In genomic region chr4:140359571-140360427, GRCh38 we compare ENCODE assay signal across 9 cellular contexts. TPM values are rescaled to one million over a fixed set of nuclear protein-coding genes. Genes with fewer than 3 reads are reported as not detected.
DNase-seq lines count a peak whose midpoint lies in the region; ATAC-seq and TF ChIP-seq lines count a peak whose summit lies in the region.
"Had no signal": no experiment of that assay in that cellular context is flagged by ENCODE, and none has a peak within 500 bp of the region (broad histone marks: within the 10 kb centered on the region; RNA-seq: fewer than 3 reads in every experiment).

No MANE protein-coding gene starts in this region.

- H3K27me3 ChIP-seq in GM23338 (ENCODE audit: insufficient read depth) (no peaks in the 10 kb centered on the region), Peyer's patch (no peaks in the 10 kb centered on the region), neutrophil (no peaks in the 10 kb centered on the region), testis (no peaks in the 10 kb centered on the region)

- no peaks in the 10 kb centered on the region for H3K79me2 ChIP-seq in GM23338 (replicated peaks; ENCODE audit: insufficient read depth)

- TF ChIP-seq POLR2A in Peyer's patch (IDR thresholded peaks at IDR 0.05) (no peak), testis (IDR thresholded peaks at IDR 0.05) (no peak)

- no peak overlapping the region for H3K4me3 Mint-ChIP-seq in GM23338
- no peak overlapping the region for H3K4me3 Mint-ChIP-seq in activated T-cell treated with anti-CD3 and anti-CD28 coated beads, Interleukin-2, amount 50 U/mL, for 72 hours

- H4K20me1 ChIP-seq in GM23338 (replicated peaks; ENCODE audit: insufficient read depth): no peaks in the 10 kb centered on the region

- H3K27me3 Mint-ChIP-seq in GM23338 (ENCODE audit: insufficient read depth, low read depth, poor library complexity): no peaks in the 10 kb centered on the region
- peaks cover 9% of the 10 kb centered on the region for H3K27me3 Mint-ChIP-seq in activated T-cell treated with anti-CD3 and anti-CD28 coated beads, Interleukin-2, amount 50 U/mL, for 72 hours (ENCODE audit: low read depth)

- no peak overlapping the region for H3K4me2 ChIP-seq in GM23338

- intact Hi-C loops in testis (cut with DNase I; ENCODE audit: low total_unique reads): loop anchor here (10.0 kb wide), 1 partner anchor 495 kb away; no protein-coding TSS in a partner anchor

- no peaks in the 10 kb centered on the region for H3K9me2 ChIP-seq in GM23338 (ENCODE audit: insufficient read depth)

- no peaks in the 10 kb centered on the region for H3K9me3 Mint-ChIP-seq in GM23338
- no peaks in the 10 kb centered on the region for H3K9me3 Mint-ChIP-seq in activated T-cell treated with anti-CD3 and anti-CD28 coated beads, Interleukin-2, amount 50 U/mL, for 72 hours

- 35 to 48% methylated on average over 7 of the region's 7 CpGs for WGBS in testis, 2 donors

- no peak overlapping the region for H3K27ac Mint-ChIP-seq in GM23338
- H3K27ac Mint-ChIP-seq in activated T-cell treated with anti-CD3 and anti-CD28 coated beads, Interleukin-2, amount 50 U/mL, for 72 hours: no peak overlapping the region

- no peaks in the 10 kb centered on the region for H3K4me1 ChIP-seq in GM23338 (ENCODE audit: insufficient read depth)
- H3K4me1 ChIP-seq in Peyer's patch: peaks cover 0 to 3% (median 0%) of the 10 kb centered on the region in 4 donors
- no peaks in the 10 kb centered on the region for H3K4me1 ChIP-seq in neutrophil (ENCODE audit: control insufficient read depth in 1 of 2, insufficient read depth in 1 of 2, low read depth in 1 of 2, low read length in 1 of 2)
- no peaks in the 10 kb centered on the region for H3K4me1 ChIP-seq in testis

- H2AFZ ChIP-seq in GM23338: no peak overlapping the region; the same call in 1 of the 2 replicates

- peak; percentile 99 for ATAC-seq in GM23338
- ATAC-seq in activated T-cell treated with anti-CD3 and anti-CD28 coated beads, Interleukin-2, amount 50 U/mL, for 72 hours (replicated peaks in 1 of 2): peak; percentile 91 to 93

- H3F3A ChIP-seq in GM23338 (replicated peaks; ENCODE audit: low read depth): no peaks in the 10 kb centered on the region

- no peak overlapping the region for H3K27ac ChIP-seq in GM23338 (ENCODE audit: low read depth)
- H3K27ac ChIP-seq in Peyer's patch: no peak overlapping the region
- H3K27ac ChIP-seq in neutrophil: no peak overlapping the region
- H3K27ac ChIP-seq in testis: no peak overlapping the region
- H3K27ac ChIP-seq: skin epidermis had no signal

- no peaks in the 10 kb centered on the region for H3K9me3 ChIP-seq in Peyer's patch
- H3K9me3 ChIP-seq in neutrophil: no peaks in the 10 kb centered on the region
- no peaks in the 10 kb centered on the region for H3K9me3 ChIP-seq in testis

- H3K4me3 ChIP-seq in GM23338: no peak overlapping the region
- no peak overlapping the region for H3K4me3 ChIP-seq in Peyer's patch
- H3K4me3 ChIP-seq in fibroblast of pulmonary artery (replicated peaks; ENCODE audit: low read depth, low read length): no peak overlapping the region
- H3K4me3 ChIP-seq in neutrophil (ENCODE audit: low read depth in 1 of 2, low read length in 1 of 2): no peak overlapping the region
- no peak overlapping the region for H3K4me3 ChIP-seq in testis
- H3K4me3 ChIP-seq: skin epidermis had no signal

- no peaks in the 10 kb centered on the region for H3K36me3 ChIP-seq in GM23338 (ENCODE audit: insufficient read depth)
- H3K36me3 ChIP-seq in Peyer's patch: no peaks in the 10 kb centered on the region
- H3K36me3 ChIP-seq in neutrophil: no peaks in the 10 kb centered on the region
- H3K36me3 ChIP-seq in testis (ENCODE audit: low read depth, missing control alignments): no peaks in the 10 kb centered on the region

- in situ Hi-C loops in G401 (cut with HindIII; ENCODE audit: low sequenced_read_pairs): no loop called here

- DNase-seq in G401 (ENCODE audit: low spot score): peak; percentile 82
- peak; percentile 97 for DNase-seq in GM23338 (ENCODE audit: low spot score)
- peak; percentile 78 to 85 for DNase-seq in Kasumi-1 (lab: John Stamatoyannopoulos, UW)
- DNase-seq in Peyer's patch: peak; percentile 57 to 93 (median 75)
- DNase-seq in activated T-cell treated with anti-CD3 and anti-CD28 coated beads, Interleukin-2, amount 50 U/mL, for 72 hours: peak; percentile 81 to 82
- DNase-seq in fibroblast of pulmonary artery (ENCODE audit: low read depth): peak; percentile 89
- peak; percentile 93 for DNase-seq in testis

- no peaks in the 10 kb centered on the region for H3K4me1 Mint-ChIP-seq in GM23338
- H3K4me1 Mint-ChIP-seq in activated T-cell treated with anti-CD3 and anti-CD28 coated beads, Interleukin-2, amount 50 U/mL, for 72 hours (ENCODE audit: low read depth): no peaks in the 10 kb centered on the region

- H3K36me3 Mint-ChIP-seq in GM23338 (ENCODE audit: low read depth): no peaks in the 10 kb centered on the region
- H3K36me3 Mint-ChIP-seq in activated T-cell treated with anti-CD3 and anti-CD28 coated beads, Interleukin-2, amount 50 U/mL, for 72 hours (ENCODE audit: insufficient read depth in 2 of 2): no peaks in the 10 kb centered on the region

- TF ChIP-seq CTCF in GM23338 (conservative IDR thresholded peaks at IDR 0.05; ENCODE audit: low read depth in 2 of 2): peak; percentile 88 to 97
- TF ChIP-seq CTCF in Peyer's patch (IDR thresholded peaks at IDR 0.05): peak; percentile 46 to 88 (median 70)
- TF ChIP-seq CTCF in fibroblast of pulmonary artery (IDR thresholded peaks at IDR 0.05; ENCODE audit: low read length, missing control alignments): peak; percentile 77
- peak; percentile 68 for TF ChIP-seq CTCF in neutrophil (IDR thresholded peaks at IDR 0.05)
- peak; percentile 67 to 90 (median 69) for TF ChIP-seq CTCF in testis (IDR thresholded peaks at IDR 0.05)

TF ChIP-seq in GM23338, 12 proteins besides CTCF, POLR2A, EP300 and RAD21 (continues in another document):
- no peak for TF ChIP-seq ETS1 (IDR thresholded peaks at IDR 0.05)

RNA-seq across cellular contexts. Expression of gene SCOC, which starts 13.6 kb away (rescaled TPM):
- 39.8 and 56.9 TPM in 2 replicates for total RNA-seq in G401 (2014; rRNA removed; shearing (Covaris generic))
- 47.2 and 57.3 TPM in 2 replicates for total RNA-seq in GM23338 (2014; rRNA removed; shearing (Covaris generic))
- 52.8 and 59.5 TPM in 2 replicates for polyA plus RNA-seq in GM23338 (2016; fragmentation: Nextera tagmentation; extraction: Ambion mirVana)
- 10 to 100 TPM; 15.3 to 49.5 (median 35.3) TPM for total RNA-seq in Peyer's patch
- total RNA-seq in activated T-cell treated with anti-CD3 and anti-CD28 coated beads, Interleukin-2, amount 50 U/mL, for 72 hours: 10 to 100 TPM; 31.6 to 32.6 TPM
- 10 to 100 TPM; 30.5 to 37.2 TPM for total RNA-seq in testis
- polyA plus RNA-seq in testis (ENCODE audit: insufficient read depth, low read depth, low replicate concordance): 44.5 TPM
